Comparison of ENCODE assay signal across 1 cellular context in the genomic region with DNA sequence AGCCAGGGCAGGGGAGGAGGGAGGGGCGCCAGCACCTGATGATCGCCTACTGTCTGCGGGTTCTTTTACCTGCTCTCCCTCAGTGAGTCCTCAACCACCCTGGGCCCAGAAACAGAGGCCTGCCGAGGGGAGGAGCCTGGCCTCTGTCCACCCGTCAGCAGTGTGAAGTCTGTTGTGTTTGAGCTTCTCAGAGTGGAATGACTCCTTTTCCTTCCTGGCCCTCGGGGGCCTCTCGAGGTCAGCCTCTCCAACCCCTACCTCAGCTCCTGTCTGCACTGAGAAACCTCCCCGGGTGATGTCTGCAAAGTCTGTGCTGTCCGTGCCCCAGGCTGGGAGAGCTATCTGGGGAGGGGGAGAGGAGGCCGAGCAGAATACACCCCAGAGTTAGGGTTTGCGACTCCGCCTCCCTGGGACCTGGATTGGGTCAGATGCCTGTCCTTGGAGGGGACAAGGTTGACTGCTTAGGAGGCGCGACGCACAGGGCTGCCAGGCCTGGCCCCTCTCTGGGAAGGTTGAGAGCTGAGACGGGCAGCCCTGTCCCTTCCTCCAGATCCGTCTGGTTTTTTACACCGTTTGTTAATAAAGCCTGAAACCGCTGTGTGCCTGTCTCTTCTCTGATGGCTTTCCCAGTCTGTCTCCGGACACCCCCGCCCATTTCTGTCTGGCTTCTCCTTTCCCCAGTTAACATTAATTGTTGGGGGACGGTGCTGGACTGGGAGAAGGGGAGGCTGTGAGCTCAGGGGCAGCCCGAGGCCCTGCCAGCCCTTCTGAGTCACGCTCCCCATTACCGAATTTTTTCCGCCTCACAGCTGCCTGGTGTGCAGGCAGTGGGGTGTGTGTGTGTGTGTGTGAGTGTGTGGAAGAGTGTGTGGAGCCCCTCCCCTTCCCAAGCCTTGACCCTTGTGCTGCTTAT.
A peak's percentile ranks its signal among the peaks of the same experiment; 100 is the strongest.
TF ChIP-seq lines count a peak whose summit lies in the region.

No MANE protein-coding gene starts in this region.

TF ChIP-seq in K562, 482 proteins besides CTCF, POLR2A, EP300 and RAD21 (continued from another document):
- TF ChIP-seq, protein P1, sequence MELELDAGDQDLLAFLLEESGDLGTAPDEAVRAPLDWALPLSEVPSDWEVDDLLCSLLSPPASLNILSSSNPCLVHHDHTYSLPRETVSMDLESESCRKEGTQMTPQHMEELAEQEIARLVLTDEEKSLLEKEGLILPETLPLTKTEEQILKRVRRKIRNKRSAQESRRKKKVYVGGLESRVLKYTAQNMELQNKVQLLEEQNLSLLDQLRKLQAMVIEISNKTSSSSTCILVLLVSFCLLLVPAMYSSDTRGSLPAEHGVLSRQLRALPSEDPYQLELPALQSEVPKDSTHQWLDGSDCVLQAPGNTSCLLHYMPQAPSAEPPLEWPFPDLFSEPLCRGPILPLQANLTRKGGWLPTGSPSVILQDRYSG (tag; conservative IDR thresholded peaks at IDR 0.05; ENCODE audit: low read depth) = no peak
- TF ChIP-seq, protein P2, sequence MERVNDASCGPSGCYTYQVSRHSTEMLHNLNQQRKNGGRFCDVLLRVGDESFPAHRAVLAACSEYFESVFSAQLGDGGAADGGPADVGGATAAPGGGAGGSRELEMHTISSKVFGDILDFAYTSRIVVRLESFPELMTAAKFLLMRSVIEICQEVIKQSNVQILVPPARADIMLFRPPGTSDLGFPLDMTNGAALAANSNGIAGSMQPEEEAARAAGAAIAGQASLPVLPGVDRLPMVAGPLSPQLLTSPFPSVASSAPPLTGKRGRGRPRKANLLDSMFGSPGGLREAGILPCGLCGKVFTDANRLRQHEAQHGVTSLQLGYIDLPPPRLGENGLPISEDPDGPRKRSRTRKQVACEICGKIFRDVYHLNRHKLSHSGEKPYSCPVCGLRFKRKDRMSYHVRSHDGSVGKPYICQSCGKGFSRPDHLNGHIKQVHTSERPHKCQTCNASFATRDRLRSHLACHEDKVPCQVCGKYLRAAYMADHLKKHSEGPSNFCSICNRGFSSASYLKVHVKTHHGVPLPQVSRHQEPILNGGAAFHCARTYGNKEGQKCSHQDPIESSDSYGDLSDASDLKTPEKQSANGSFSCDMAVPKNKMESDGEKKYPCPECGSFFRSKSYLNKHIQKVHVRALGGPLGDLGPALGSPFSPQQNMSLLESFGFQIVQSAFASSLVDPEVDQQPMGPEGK (CRISPR knock-in tag; IDR thresholded peaks at IDR 0.05; ENCODE audit: borderline replicate concordance) = no peak
- no peak for TF ChIP-seq POLR2G (IDR thresholded peaks at IDR 0.05; ENCODE audit: low read depth, low read length)
- no peak for TF ChIP-seq L3MBTL2 (IDR thresholded peaks at IDR 0.05)
- 0 out of 2 replicates have a peak, but pooled peaks have one; percentile 46 for TF ChIP-seq KAT7 (CRISPR knock-in tag; IDR thresholded peaks at IDR 0.05; ENCODE audit: borderline replicate concordance)
- no peak for TF ChIP-seq ZNF134 (CRISPR knock-in tag; conservative IDR thresholded peaks at IDR 0.05)
- TF ChIP-seq ARHGAP35 (IDR thresholded peaks at IDR 0.05; ENCODE audit: partially characterized antibody) = no peak
- TF ChIP-seq HOMEZ (CRISPR knock-in tag; IDR thresholded peaks at IDR 0.05) = no peak
- TF ChIP-seq MTA2 (IDR thresholded peaks at IDR 0.05; ENCODE audit: low read depth) = no peak
- peak; percentile 79 for TF ChIP-seq JUND (IDR thresholded peaks at IDR 0.05; ENCODE audit: borderline replicate concordance, low read depth, low read length)
- TF ChIP-seq JUND (tag; IDR thresholded peaks at IDR 0.05; ENCODE audit: borderline replicate concordance, low read depth, low read length) = no peak; the same call in 2 of the 3 replicates
- TF ChIP-seq KDM1A (IDR thresholded peaks at IDR 0.05) = no peak
- no peak for TF ChIP-seq ADNP (tag; IDR thresholded peaks at IDR 0.05)
- TF ChIP-seq CHD2 (IDR thresholded peaks at IDR 0.05; ENCODE audit: low read depth, low read length) = no peak
- TF ChIP-seq, protein P3, sequence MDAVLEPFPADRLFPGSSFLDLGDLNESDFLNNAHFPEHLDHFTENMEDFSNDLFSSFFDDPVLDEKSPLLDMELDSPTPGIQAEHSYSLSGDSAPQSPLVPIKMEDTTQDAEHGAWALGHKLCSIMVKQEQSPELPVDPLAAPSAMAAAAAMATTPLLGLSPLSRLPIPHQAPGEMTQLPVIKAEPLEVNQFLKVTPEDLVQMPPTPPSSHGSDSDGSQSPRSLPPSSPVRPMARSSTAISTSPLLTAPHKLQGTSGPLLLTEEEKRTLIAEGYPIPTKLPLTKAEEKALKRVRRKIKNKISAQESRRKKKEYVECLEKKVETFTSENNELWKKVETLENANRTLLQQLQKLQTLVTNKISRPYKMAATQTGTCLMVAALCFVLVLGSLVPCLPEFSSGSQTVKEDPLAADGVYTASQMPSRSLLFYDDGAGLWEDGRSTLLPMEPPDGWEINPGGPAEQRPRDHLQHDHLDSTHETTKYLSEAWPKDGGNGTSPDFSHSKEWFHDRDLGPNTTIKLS (IDR thresholded peaks at IDR 0.05; ENCODE audit: borderline replicate concordance, low read depth) = no peak
- no peak for TF ChIP-seq ATF2 (CRISPR knock-in tag; IDR thresholded peaks at IDR 0.05)
- TF ChIP-seq ZSCAN32 (CRISPR knock-in tag; IDR thresholded peaks at IDR 0.05) = no peak
- TF ChIP-seq RBM25 (IDR thresholded peaks at IDR 0.05; ENCODE audit: low read depth, low read length, severe bottlenecking) = no peak
- TF ChIP-seq FOXK1 (CRISPR knock-in tag; IDR thresholded peaks at IDR 0.05; ENCODE audit: borderline replicate concordance) = no peak
- no peak for TF ChIP-seq HNRNPL (IDR thresholded peaks at IDR 0.05; ENCODE audit: low read depth, low read length)
- no peak for TF ChIP-seq LCOR (CRISPR knock-in tag; IDR thresholded peaks at IDR 0.05)
- peak; percentile 32; the same call in 1 of the 2 replicates for TF ChIP-seq BHLHE40 (IDR thresholded peaks at IDR 0.05; ENCODE audit: low read length)
- 0 out of 2 replicates have a peak, but pooled peaks have one; percentile 40 for TF ChIP-seq MYNN (IDR thresholded peaks at IDR 0.05)
- TF ChIP-seq MYNN (CRISPR knock-in tag; IDR thresholded peaks at IDR 0.05) = no peak
- TF ChIP-seq ZNF407 (IDR thresholded peaks at IDR 0.05; ENCODE audit: low read depth) = no peak
- no peak for TF ChIP-seq YBX1 (IDR thresholded peaks at IDR 0.05)
- no peak for TF ChIP-seq TBP (optimal IDR thresholded peaks at IDR 0.05; ENCODE audit: low read depth, low read length)
- TF ChIP-seq HDAC6 (IDR thresholded peaks at IDR 0.05; ENCODE audit: low read depth, low read length) = no peak
- no peak for TF ChIP-seq XRCC4 (IDR thresholded peaks at IDR 0.05; ENCODE audit: extremely low read depth, insufficient read depth, insufficient read length)
